In the genomic region with DNA sequence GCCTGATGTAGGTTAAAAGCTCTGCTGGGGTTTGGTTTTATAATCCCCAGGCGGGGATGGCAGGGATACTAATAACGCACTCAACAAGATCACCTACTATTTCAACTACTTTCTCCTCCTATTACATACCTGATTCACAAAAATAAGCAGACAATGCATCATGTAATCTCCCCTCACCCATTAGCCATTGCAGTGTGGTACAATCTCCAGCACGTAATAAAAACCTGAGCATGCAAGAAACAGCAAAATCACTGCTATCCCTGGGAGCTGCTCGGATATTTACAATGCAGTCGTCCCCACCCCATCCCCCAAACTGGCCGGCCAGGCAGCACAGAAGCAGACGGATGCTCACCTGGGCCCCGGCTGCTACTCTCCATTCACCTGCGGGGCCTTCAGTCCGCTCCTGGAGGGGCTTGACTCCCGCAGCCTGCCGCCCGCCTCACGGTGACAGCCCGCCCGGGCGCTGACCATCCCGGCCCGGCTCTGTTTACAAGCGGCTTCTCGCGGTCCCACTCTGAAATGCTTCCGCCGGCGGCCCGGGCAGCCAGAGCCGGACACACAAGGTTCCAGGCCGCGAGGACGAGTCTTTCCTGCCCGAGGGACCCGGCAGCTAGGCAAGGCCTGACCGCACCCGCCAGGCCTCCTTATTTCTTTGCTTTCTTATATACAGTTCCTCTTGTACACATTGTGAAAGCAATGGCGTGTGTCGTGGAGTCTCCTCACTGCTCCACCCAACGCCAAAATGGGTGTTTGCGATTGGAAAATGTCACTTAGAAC, we compare ENCODE assay signal across 1 cellular context.
TF ChIP-seq lines count a peak whose summit lies in the region.

A gene with protein sequence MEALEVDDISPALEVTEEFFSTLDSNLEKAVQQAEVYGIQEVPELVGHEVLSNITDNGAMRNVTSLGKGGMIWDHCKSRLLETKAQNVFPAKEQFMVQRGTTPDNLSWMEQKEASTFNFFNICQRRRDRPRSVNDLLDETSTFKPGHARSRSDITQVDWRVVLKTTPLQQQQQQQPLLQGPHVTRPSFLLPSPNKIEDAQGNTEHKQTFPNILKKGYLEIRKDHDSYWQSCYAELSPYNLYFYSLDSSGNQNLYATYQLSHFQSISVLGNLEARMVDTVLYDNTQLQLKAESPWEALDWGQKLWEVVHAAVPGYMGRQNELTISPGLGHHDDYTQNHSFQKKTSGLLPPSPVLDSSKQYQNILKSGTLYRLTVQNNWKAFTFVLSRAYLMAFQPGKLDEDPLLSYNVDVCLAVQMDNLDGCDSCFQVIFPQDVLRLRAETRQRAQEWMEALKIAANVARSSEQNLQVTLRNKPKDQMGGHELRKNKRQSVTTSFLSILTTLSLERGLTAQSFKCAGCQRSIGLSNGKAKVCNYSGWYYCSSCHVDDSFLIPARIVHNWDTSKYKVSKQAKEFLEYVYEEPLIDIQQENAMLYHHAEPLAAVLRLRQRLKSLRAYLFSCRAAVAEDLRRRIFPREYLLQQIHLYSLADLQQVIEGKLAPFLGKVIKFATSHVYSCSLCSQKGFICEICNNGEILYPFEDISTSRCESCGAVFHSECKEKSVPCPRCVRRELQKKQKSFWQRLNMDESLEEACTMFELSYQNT (minus strand): TSS at position 491 of the 777 bp plus-strand sequence. CDS start 23,888 bp downstream, outside the sequence.

TF ChIP-seq in HepG2, 621 proteins besides CTCF, POLR2A, EP300 and RAD21 (continued from another document and continues in another):
- TF ChIP-seq, protein P1, sequence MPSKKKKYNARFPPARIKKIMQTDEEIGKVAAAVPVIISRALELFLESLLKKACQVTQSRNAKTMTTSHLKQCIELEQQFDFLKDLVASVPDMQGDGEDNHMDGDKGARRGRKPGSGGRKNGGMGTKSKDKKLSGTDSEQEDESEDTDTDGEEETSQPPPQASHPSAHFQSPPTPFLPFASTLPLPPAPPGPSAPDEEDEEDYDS (CRISPR knock-in tag; IDR thresholded peaks at IDR 0.05) = peak; percentile 78; the same call in 1 of the 2 replicates
- TF ChIP-seq ELF3 (CRISPR knock-in tag; IDR thresholded peaks at IDR 0.05) (peak; percentile 90), MXD4 (CRISPR knock-in tag; IDR thresholded peaks at IDR 0.05) (peak; percentile 97; the same call in 1 of the 2 replicates), ZNF274 (CRISPR knock-in tag; IDR thresholded peaks at IDR 0.05) (peak; percentile 97; the same call in 1 of the 2 replicates), MTF2 (CRISPR knock-in tag; IDR thresholded peaks at IDR 0.05; ENCODE audit: borderline replicate concordance) (peak; percentile 29; the same call in 1 of the 2 replicates), ZNF326 (CRISPR knock-in tag; IDR thresholded peaks at IDR 0.05; ENCODE audit: borderline replicate concordance) (no peak), IKZF4 (CRISPR knock-in tag; IDR thresholded peaks at IDR 0.05; ENCODE audit: borderline replicate concordance, low read depth, not compliant biosample characterization) (peak; percentile 94), SSRP1 (CRISPR knock-in tag; IDR thresholded peaks at IDR 0.05) (peak; percentile 96), FOXK1 (CRISPR knock-in tag; IDR thresholded peaks at IDR 0.05; ENCODE audit: borderline replicate concordance, low read depth) (peak; percentile 100), ZNF34 (CRISPR knock-in tag; IDR thresholded peaks at IDR 0.05; ENCODE audit: borderline replicate concordance) (peak; percentile 100), FOXA3 (CRISPR knock-in tag; IDR thresholded peaks at IDR 0.05) (peak; percentile 98), SIX4 (CRISPR knock-in tag; IDR thresholded peaks at IDR 0.05) (peak; percentile 83), ZNF773 (CRISPR knock-in tag; IDR thresholded peaks at IDR 0.05; ENCODE audit: borderline replicate concordance) (peak; percentile 90; the same call in 1 of the 2 replicates), ZNF367 (CRISPR knock-in tag; IDR thresholded peaks at IDR 0.05; ENCODE audit: borderline replicate concordance) (peak; percentile 87), ZNF556 (CRISPR knock-in tag; IDR thresholded peaks at IDR 0.05; ENCODE audit: borderline replicate concordance) (peak; percentile 100), SAFB2 (CRISPR knock-in tag; IDR thresholded peaks at IDR 0.05; ENCODE audit: borderline replicate concordance, low read depth) (peak; percentile 95; the same call in 1 of the 2 replicates), POLR2AphosphoS5 (IDR thresholded peaks at IDR 0.05; ENCODE audit: low read depth, low read length) (peak; percentile 74), MBD4 (IDR thresholded peaks at IDR 0.05; ENCODE audit: borderline replicate concordance, low read length) (peak; percentile 80; the same call in 1 of the 2 replicates), ARNT2 (CRISPR knock-in tag; IDR thresholded peaks at IDR 0.05; ENCODE audit: low read depth) (peak; percentile 96), PCBP2 (optimal IDR thresholded peaks at IDR 0.05; ENCODE audit: low read depth, low read length, poor library complexity, severe bottlenecking) (no peak), CREB1 (IDR thresholded peaks at IDR 0.05) (no peak), CREB1 (CRISPR knock-in tag; IDR thresholded peaks at IDR 0.05) (peak; percentile 80), TSC22D2 (CRISPR knock-in tag; IDR thresholded peaks at IDR 0.05; ENCODE audit: borderline replicate concordance) (peak; percentile 98; the same call in 1 of the 2 replicates), GTF2F1 (IDR thresholded peaks at IDR 0.05; ENCODE audit: low read length) (peak; percentile 76; the same call in 1 of the 2 replicates), CEBPB (IDR thresholded peaks at IDR 0.05; ENCODE audit: borderline replicate concordance, low read depth, low read length) (no peak)
- TF ChIP-seq, protein P2, sequence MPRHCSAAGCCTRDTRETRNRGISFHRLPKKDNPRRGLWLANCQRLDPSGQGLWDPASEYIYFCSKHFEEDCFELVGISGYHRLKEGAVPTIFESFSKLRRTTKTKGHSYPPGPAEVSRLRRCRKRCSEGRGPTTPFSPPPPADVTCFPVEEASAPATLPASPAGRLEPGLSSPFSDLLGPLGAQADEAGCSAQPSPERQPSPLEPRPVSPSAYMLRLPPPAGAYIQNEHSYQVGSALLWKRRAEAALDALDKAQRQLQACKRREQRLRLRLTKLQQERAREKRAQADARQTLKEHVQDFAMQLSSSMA (CRISPR knock-in tag; IDR thresholded peaks at IDR 0.05) = peak; percentile 97
- TF ChIP-seq, protein P3, sequence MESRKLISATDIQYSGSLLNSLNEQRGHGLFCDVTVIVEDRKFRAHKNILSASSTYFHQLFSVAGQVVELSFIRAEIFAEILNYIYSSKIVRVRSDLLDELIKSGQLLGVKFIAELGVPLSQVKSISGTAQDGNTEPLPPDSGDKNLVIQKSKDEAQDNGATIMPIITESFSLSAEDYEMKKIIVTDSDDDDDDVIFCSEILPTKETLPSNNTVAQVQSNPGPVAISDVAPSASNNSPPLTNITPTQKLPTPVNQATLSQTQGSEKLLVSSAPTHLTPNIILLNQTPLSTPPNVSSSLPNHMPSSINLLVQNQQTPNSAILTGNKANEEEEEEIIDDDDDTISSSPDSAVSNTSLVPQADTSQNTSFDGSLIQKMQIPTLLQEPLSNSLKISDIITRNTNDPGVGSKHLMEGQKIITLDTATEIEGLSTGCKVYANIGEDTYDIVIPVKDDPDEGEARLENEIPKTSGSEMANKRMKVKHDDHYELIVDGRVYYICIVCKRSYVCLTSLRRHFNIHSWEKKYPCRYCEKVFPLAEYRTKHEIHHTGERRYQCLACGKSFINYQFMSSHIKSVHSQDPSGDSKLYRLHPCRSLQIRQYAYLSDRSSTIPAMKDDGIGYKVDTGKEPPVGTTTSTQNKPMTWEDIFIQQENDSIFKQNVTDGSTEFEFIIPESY (CRISPR knock-in tag; IDR thresholded peaks at IDR 0.05) = peak; percentile 89
- TF ChIP-seq, protein P4, sequence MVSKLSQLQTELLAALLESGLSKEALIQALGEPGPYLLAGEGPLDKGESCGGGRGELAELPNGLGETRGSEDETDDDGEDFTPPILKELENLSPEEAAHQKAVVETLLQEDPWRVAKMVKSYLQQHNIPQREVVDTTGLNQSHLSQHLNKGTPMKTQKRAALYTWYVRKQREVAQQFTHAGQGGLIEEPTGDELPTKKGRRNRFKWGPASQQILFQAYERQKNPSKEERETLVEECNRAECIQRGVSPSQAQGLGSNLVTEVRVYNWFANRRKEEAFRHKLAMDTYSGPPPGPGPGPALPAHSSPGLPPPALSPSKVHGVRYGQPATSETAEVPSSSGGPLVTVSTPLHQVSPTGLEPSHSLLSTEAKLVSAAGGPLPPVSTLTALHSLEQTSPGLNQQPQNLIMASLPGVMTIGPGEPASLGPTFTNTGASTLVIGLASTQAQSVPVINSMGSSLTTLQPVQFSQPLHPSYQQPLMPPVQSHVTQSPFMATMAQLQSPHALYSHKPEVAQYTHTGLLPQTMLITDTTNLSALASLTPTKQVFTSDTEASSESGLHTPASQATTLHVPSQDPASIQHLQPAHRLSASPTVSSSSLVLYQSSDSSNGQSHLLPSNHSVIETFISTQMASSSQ (IDR thresholded peaks at IDR 0.05; ENCODE audit: low read depth) = peak; percentile 61; the same call in 1 of the 2 replicates
- TF ChIP-seq, protein P4 (CRISPR knock-in tag; IDR thresholded peaks at IDR 0.05; ENCODE audit: borderline replicate concordance) = peak; percentile 92
- TF ChIP-seq, protein P5, sequence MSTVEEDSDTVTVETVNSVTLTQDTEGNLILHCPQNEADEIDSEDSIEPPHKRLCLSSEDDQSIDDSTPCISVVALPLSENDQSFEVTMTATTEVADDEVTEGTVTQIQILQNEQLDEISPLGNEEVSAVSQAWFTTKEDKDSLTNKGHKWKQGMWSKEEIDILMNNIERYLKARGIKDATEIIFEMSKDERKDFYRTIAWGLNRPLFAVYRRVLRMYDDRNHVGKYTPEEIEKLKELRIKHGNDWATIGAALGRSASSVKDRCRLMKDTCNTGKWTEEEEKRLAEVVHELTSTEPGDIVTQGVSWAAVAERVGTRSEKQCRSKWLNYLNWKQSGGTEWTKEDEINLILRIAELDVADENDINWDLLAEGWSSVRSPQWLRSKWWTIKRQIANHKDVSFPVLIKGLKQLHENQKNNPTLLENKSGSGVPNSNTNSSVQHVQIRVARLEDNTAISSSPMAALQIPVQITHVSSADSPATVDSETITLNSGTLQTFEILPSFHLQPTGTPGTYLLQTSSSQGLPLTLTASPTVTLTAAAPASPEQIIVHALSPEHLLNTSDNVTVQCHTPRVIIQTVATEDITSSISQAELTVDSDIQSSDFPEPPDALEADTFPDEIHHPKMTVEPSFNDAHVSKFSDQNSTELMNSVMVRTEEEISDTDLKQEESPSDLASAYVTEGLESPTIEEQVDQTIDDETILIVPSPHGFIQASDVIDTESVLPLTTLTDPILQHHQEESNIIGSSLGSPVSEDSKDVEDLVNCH (CRISPR knock-in tag; IDR thresholded peaks at IDR 0.05) = peak; percentile 92; the same call in 1 of the 2 replicates
- TF ChIP-seq, protein P6, sequence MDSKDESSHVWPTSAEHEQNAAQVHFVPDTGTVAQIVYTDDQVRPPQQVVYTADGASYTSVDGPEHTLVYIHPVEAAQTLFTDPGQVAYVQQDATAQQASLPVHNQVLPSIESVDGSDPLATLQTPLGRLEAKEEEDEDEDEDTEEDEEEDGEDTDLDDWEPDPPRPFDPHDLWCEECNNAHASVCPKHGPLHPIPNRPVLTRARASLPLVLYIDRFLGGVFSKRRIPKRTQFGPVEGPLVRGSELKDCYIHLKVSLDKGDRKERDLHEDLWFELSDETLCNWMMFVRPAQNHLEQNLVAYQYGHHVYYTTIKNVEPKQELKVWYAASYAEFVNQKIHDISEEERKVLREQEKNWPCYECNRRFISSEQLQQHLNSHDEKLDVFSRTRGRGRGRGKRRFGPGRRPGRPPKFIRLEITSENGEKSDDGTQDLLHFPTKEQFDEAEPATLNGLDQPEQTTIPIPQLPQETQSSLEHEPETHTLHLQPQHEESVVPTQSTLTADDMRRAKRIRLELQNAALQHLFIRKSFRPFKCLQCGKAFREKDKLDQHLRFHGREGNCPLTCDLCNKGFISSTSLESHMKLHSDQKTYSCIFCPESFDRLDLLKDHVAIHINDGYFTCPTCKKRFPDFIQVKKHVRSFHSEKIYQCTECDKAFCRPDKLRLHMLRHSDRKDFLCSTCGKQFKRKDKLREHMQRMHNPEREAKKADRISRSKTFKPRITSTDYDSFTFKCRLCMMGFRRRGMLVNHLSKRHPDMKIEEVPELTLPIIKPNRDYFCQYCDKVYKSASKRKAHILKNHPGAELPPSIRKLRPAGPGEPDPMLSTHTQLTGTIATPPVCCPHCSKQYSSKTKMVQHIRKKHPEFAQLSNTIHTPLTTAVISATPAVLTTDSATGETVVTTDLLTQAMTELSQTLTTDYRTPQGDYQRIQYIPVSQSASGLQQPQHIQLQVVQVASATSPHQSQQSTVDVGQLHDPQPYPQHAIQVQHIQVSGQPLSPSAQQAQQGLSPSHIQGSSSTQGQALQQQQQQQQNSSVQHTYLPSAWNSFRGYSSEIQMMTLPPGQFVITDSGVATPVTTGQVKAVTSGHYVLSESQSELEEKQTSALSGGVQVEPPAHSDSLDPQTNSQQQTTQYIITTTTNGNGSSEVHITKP (CRISPR knock-in tag; IDR thresholded peaks at IDR 0.05; ENCODE audit: low read depth) = peak; percentile 47; the same call in 1 of the 2 replicates
- TF ChIP-seq, protein P7, sequence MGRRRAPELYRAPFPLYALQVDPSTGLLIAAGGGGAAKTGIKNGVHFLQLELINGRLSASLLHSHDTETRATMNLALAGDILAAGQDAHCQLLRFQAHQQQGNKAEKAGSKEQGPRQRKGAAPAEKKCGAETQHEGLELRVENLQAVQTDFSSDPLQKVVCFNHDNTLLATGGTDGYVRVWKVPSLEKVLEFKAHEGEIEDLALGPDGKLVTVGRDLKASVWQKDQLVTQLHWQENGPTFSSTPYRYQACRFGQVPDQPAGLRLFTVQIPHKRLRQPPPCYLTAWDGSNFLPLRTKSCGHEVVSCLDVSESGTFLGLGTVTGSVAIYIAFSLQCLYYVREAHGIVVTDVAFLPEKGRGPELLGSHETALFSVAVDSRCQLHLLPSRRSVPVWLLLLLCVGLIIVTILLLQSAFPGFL (CRISPR knock-in tag; IDR thresholded peaks at IDR 0.05) = no peak
